ENCODE assay signal across 2 cellular contexts in genomic region chr15:41862515-41863116, GRCh38.
A peak's percentile ranks its signal among the peaks of the same experiment; 100 is the strongest.
TF ChIP-seq lines count a peak whose summit lies in the region.

No MANE protein-coding gene starts in this region.

TF ChIP-seq in H1, 55 proteins besides CTCF, POLR2A, EP300 and RAD21:
- peak; percentile 62 for TF ChIP-seq E2F6 (IDR thresholded peaks at IDR 0.05)
- TF ChIP-seq TEAD4 (IDR thresholded peaks at IDR 0.05; ENCODE audit: low read depth, low read length) = no peak
- peak; percentile 52; the same call in 1 of the 2 replicates for TF ChIP-seq MAX (IDR thresholded peaks at IDR 0.05)
- TF ChIP-seq, protein P1, sequence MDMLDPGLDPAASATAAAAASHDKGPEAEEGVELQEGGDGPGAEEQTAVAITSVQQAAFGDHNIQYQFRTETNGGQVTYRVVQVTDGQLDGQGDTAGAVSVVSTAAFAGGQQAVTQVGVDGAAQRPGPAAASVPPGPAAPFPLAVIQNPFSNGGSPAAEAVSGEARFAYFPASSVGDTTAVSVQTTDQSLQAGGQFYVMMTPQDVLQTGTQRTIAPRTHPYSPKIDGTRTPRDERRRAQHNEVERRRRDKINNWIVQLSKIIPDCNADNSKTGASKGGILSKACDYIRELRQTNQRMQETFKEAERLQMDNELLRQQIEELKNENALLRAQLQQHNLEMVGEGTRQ (IDR thresholded peaks at IDR 0.05; ENCODE audit: low read length) = no peak
- TF ChIP-seq ASH2L (IDR thresholded peaks at IDR 0.05; ENCODE audit: low read length) = no peak

TF ChIP-seq in SK-N-SH treated with all-trans-retinoic acid at 6 μM for 48 hours, 23 proteins besides CTCF, POLR2A, EP300 and RAD21:
- TF ChIP-seq, protein P2, sequence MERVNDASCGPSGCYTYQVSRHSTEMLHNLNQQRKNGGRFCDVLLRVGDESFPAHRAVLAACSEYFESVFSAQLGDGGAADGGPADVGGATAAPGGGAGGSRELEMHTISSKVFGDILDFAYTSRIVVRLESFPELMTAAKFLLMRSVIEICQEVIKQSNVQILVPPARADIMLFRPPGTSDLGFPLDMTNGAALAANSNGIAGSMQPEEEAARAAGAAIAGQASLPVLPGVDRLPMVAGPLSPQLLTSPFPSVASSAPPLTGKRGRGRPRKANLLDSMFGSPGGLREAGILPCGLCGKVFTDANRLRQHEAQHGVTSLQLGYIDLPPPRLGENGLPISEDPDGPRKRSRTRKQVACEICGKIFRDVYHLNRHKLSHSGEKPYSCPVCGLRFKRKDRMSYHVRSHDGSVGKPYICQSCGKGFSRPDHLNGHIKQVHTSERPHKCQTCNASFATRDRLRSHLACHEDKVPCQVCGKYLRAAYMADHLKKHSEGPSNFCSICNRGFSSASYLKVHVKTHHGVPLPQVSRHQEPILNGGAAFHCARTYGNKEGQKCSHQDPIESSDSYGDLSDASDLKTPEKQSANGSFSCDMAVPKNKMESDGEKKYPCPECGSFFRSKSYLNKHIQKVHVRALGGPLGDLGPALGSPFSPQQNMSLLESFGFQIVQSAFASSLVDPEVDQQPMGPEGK (CRISPR knock-in tag; IDR thresholded peaks at IDR 0.05; ENCODE audit: borderline replicate concordance) = no peak
- TF ChIP-seq TSHZ2 (CRISPR knock-in tag; IDR thresholded peaks at IDR 0.05) (no peak), ZNF8 (CRISPR knock-in tag; IDR thresholded peaks at IDR 0.05) (no peak), ZC3H10 (CRISPR knock-in tag; IDR thresholded peaks at IDR 0.05) (no peak)
